ENCODE assay signal across 34 cellular contexts in the genomic region with DNA sequence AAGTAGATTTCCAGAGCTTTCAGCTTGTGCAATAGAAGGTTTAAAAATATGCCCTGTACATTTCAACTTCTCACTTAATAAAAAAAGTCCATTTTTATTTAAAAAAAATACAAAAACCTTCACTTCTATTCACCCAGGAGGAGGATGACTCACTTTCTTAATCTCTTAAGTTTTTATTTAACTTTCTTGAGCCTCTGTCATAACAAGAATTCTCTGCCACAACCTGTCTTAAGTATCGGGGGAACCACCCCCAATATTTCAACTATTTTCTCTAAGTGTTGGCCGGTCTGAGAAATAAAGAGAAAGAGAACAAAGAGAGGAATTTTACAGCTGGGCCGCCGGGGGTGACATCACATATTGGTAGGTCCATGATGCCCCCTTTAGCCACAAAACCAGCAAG. TPM values are rescaled to one million over a fixed set of nuclear protein-coding genes. Genes with fewer than 3 reads are reported as not detected.
"Had no signal": no experiment of that assay in that cellular context is flagged by ENCODE, and none has a peak within 500 bp of the region (broad histone marks: within the 10 kb centered on the region; RNA-seq: fewer than 3 reads in every experiment).

No MANE protein-coding gene starts in this region.

- H3K4me1 ChIP-seq: body of pancreas, colonic mucosa, gastrocnemius medialis, heart left ventricle had no signal

- H3K27ac ChIP-seq: adrenal gland, body of pancreas, cardiac muscle cell, colonic mucosa, dorsolateral prefrontal cortex, gastrocnemius medialis, heart left ventricle, WERI-Rb-1 had no signal

- H3K27me3 ChIP-seq: adrenal gland, body of pancreas, cardiac muscle cell, colonic mucosa, dorsolateral prefrontal cortex, gastrocnemius medialis, heart left ventricle had no signal

- H3K9me3 ChIP-seq: adrenal gland, body of pancreas, colonic mucosa, gastrocnemius medialis had no signal

- H3K4me3 ChIP-seq: adrenal gland, body of pancreas, cardiac muscle cell, colonic mucosa, dorsolateral prefrontal cortex, gastrocnemius medialis, heart left ventricle had no signal

- DNase-seq: activated B cell treated with CpG ODN at 0.5 μM for 24 hours; activated CD4-positive, alpha-beta memory T cell treated with anti-CD3 and anti-CD28 coated beads for 36 hours; activated CD4-positive, alpha-beta T cell treated with anti-CD3 and anti-CD28 coated beads for 48 hours; activated CD8-positive, alpha-beta memory T cell treated with anti-CD3 and anti-CD28 coated beads, Interleukin-2, amount 10 ng/mL, durations not matched to agents 7 days and 5 days; activated CD8-positive, alpha-beta memory T cell treated with anti-CD3 and anti-CD28 coated beads, Interleukin-2, amount 50 U/mL, for 4 hours; activated CD8-positive, alpha-beta T cell treated with anti-CD3 and anti-CD28 coated beads, Interleukin-2, amount 10 ng/mL, durations not matched to agents 7 days and 5 days; activated effector memory CD4-positive, alpha-beta T cell treated with anti-CD3 and anti-CD28 coated beads, Interleukin-2, amount 50 U/mL, for 16 hours; activated naive CD4-positive, alpha-beta T cell treated with anti-CD3 and anti-CD28 coated beads for 36 hours; activated naive CD8-positive, alpha-beta T cell treated with anti-CD3 and anti-CD28 coated beads for 36 hours; activated naive CD8-positive, alpha-beta T cell treated with anti-CD3 and anti-CD28 coated beads, Interleukin-2, amount 50 U/mL, for 24 hours; activated T-cell treated with anti-CD3 and anti-CD28 coated beads, Interleukin-2, amount 50 U/mL, for 1 hour; activated T-cell treated with anti-CD3 and anti-CD28 coated beads, Interleukin-2, amount 50 U/mL, for 48 hours; adrenal gland; amygdala; aorta; body of pancreas; central memory CD4-positive, alpha-beta T cell; cerebellar nuclear complex; colonic mucosa; dorsolateral prefrontal cortex; effector memory CD4-positive, alpha-beta T cell; endodermal cell; foreskin fibroblast; gastrocnemius medialis; glutamatergic neuron; heart left ventricle; T-helper 17 cell; T1000; WERI-Rb-1 had no signal

- ATAC-seq: activated CD4-positive, CD25-positive, alpha-beta regulatory T cell treated with anti-CD3 and anti-CD28 coated beads, Interleukin-2, amount 50 U/mL, for 24 hours; activated CD8-positive, alpha-beta memory T cell treated with anti-CD3 and anti-CD28 coated beads, Interleukin-2, amount 10 ng/mL, durations not matched to agents 7 days and 5 days; activated CD8-positive, alpha-beta T cell treated with anti-CD3 and anti-CD28 coated beads, Interleukin-2, amount 10 ng/mL, durations not matched to agents 7 days and 5 days; activated naive CD8-positive, alpha-beta T cell treated with anti-CD3 and anti-CD28 coated beads, Interleukin-2, amount 50 U/mL, for 24 hours; body of pancreas; gastrocnemius medialis; heart left ventricle; T-helper 17 cell had no signal

- H3K36me3 ChIP-seq: adrenal gland, cardiac muscle cell, colonic mucosa, gastrocnemius medialis, heart left ventricle, WERI-Rb-1 had no signal

RNA-seq across cellular contexts. Expression of gene LRATD1, which starts 58.4 kb away (rescaled TPM):
- total RNA-seq: activated B cell treated with CpG ODN at 0.5 μM for 24 hours; activated CD4-positive, alpha-beta memory T cell treated with anti-CD3 and anti-CD28 coated beads for 36 hours; activated CD8-positive, alpha-beta memory T cell treated with anti-CD3 and anti-CD28 coated beads for 36 hours; activated CD8-positive, alpha-beta memory T cell treated with anti-CD3 and anti-CD28 coated beads, Interleukin-2, amount 10 ng/mL, durations not matched to agents 7 days and 5 days; activated CD8-positive, alpha-beta T cell treated with anti-CD3 and anti-CD28 coated beads, Interleukin-2, amount 10 ng/mL, durations not matched to agents 7 days and 5 days; activated naive CD4-positive, alpha-beta T cell treated with anti-CD3 and anti-CD28 coated beads for 36 hours; activated naive CD8-positive, alpha-beta T cell treated with anti-CD3 and anti-CD28 coated beads for 36 hours; activated T-helper 1 cell treated with anti-CD3 and anti-CD28 coated beads, Interleukin-12 subunit alpha, Interleukin-12 subunit beta, Interleukin-2, Interleukin-4 antibody, amounts not matched to agents 30 ng/mL and 10 ng/mL and 1 ng/mL, durations not matched to agents 14 hours and 24 hours and 36 hours; activated T-helper 2 cell treated with anti-CD3 and anti-CD28 coated beads, Interferon-gamma antibody, Interleukin-2, Interleukin-4, amounts not matched to agents 10 μg/mL and 5 μg/mL and 100 μg/mL, durations not matched to agents 14 hours and 24 hours and 36 hours; T-helper 17 cell had no signal
